ENCODE assay signal across 33 cellular contexts in the genomic region with DNA sequence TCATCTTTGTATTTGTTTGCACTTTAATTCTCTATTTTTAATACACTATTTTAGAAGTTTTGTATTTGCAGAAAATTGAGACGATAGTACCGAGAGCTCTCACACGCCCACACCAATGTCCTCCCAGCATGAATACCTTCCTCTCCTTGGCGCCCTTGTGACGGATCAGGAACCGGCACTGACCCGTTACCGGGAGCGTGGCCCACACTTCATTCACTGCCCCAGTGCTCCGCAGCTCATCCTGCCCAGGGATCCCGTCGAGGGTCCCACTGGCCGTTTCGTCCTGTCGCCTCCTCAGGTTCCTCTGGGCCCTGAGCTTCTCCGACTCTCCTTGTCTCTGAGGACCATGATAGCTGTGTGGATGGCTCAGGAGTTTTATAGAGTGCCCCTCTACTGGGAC. TPM values are rescaled to one million over a fixed set of nuclear protein-coding genes. Genes with fewer than 3 reads are reported as not detected.
DNase-seq lines count a peak whose midpoint lies in the region; ATAC-seq, FAIRE-seq and TF ChIP-seq lines count a peak whose summit lies in the region.
"Had no signal": no experiment of that assay in that cellular context is flagged by ENCODE, and none has a peak within 500 bp of the region (broad histone marks: within the 10 kb centered on the region; RNA-seq: fewer than 3 reads in every experiment).

No MANE protein-coding gene starts in this region.

- peak overlapping the region; percentile 1 for H3K27ac Mint-ChIP-seq in activated T-cell treated with anti-CD3 and anti-CD28 coated beads, Interleukin-2, amount 50 U/mL, for 24 hours
- peak overlapping the region in 6 of 7 donors; percentile 38 to 85 (median 70) for H3K27ac Mint-ChIP-seq in CD4-positive, alpha-beta memory T cell
- H3K27ac Mint-ChIP-seq in activated T-helper 17 cell treated with anti-CD3 and anti-CD28 coated beads, Interleukin-2, amount 50 U/mL, for 72 hours = peak overlapping the region; percentile 53
- H3K27ac Mint-ChIP-seq in natural killer cell = peak overlapping the region; percentile 91 to 96

- H3K27me3 Mint-ChIP-seq in activated T-cell treated with anti-CD3 and anti-CD28 coated beads, Interleukin-2, amount 50 U/mL, for 24 hours = no peaks in the 10 kb centered on the region
- H3K27me3 Mint-ChIP-seq in CD4-positive, alpha-beta memory T cell = no peaks in the 10 kb centered on the region
- no peaks in the 10 kb centered on the region for H3K27me3 Mint-ChIP-seq in activated T-helper 17 cell treated with anti-CD3 and anti-CD28 coated beads, Interleukin-2, amount 50 U/mL, for 72 hours
- no peaks in the 10 kb centered on the region for H3K27me3 Mint-ChIP-seq in natural killer cell (ENCODE audit: low read depth in 2 of 2)

- ATAC-seq in activated T-helper 17 cell treated with anti-CD3 and anti-CD28 coated beads, Interleukin-2, amount 50 U/mL, for 72 hours (replicated peaks) = no peak
- ATAC-seq in natural killer cell = no peak
- ATAC-seq in GM21528 (IDR thresholded peaks at IDR 0.05; ENCODE audit: low FRiP score, unreplicated experiment) = no peak
- ATAC-seq in HepG2 = no peak
- ATAC-seq: foreskin keratinocyte had no signal

- H2AFZ ChIP-seq in HepG2 (ENCODE audit: low read length) = no peak overlapping the region

- in situ Hi-C loops in HepG2 (cut with HindIII; ENCODE audit: extremely low pct_ligation_motif_present, low pct_unique_long_range_greater_than_20kb) = no loop called here

- DNase-seq in activated T-cell treated with anti-CD3 and anti-CD28 coated beads, Interleukin-2, amount 50 U/mL, for 24 hours = no peak
- DNase-seq in activated T-cell treated with anti-CD3 and anti-CD28 coated beads, Interleukin-2, amount 50 U/mL, for 48 hours = no peak
- DNase-seq in CD4-positive, alpha-beta memory T cell = no peak
- DNase-seq in natural killer cell (no peak), iPS-NIHi11 (ENCODE audit: low spot score) (no peak), HepG2 (ENCODE audit: low spot score) (no peak)
- DNase-seq: activated CD4-positive, alpha-beta T cell treated with anti-CD3 and anti-CD28 coated beads, Interleukin-2, amount 50 U/mL, for 1 hour; activated CD8-positive, alpha-beta memory T cell treated with anti-CD3 and anti-CD28 coated beads, Interleukin-2, amount 50 U/mL, for 4 hours; AML-193; amniotic stem cell; esophagus squamous epithelium; foreskin keratinocyte; head of caudate nucleus; Karpas-422; left ventricle myocardium inferior; NCI-H1417; NCI-H2029 treated with DMSO at 0.1 percent for 48 hours; NCI-H2227 treated with DMSO at 0.1 percent for 48 hours; NCI-H526; NK-92 treated with Interleukin-12 subunit alpha and Interleukin-12 subunit beta, amount 100 ng/mL, for 24 hours; SIG-M5; stimulated activated CD4-positive, alpha-beta T cell treated with anti-CD3 and anti-CD28 coated beads, Interleukin-2, amount 100 ng/mL, for 24 hours; stimulated activated CD8-positive, alpha-beta memory T cell treated with anti-CD3 and anti-CD28 coated beads, Interleukin-4, amount 100 ng/mL, for 48 hours; WERI-Rb-1 had no signal

- H3K9me3 Mint-ChIP-seq in activated T-cell treated with anti-CD3 and anti-CD28 coated beads, Interleukin-2, amount 50 U/mL, for 24 hours = no peaks in the 10 kb centered on the region
- no peaks in the 10 kb centered on the region for H3K9me3 Mint-ChIP-seq in CD4-positive, alpha-beta memory T cell
- no peaks in the 10 kb centered on the region for H3K9me3 Mint-ChIP-seq in activated T-helper 17 cell treated with anti-CD3 and anti-CD28 coated beads, Interleukin-2, amount 50 U/mL, for 72 hours
- H3K9me3 Mint-ChIP-seq in natural killer cell = no peaks in the 10 kb centered on the region

- no peak for TF ChIP-seq POLR2A in HepG2 (IDR thresholded peaks at IDR 0.05; ENCODE audit: insufficient read depth in 1 of 2, low read depth in 2 of 2, low read length in 2 of 2)

- intact Hi-C loops in CD4-positive, alpha-beta memory T cell (cut with micrococcal nuclease) = no loop called here
- intact Hi-C loops in natural killer cell (cut with micrococcal nuclease) = no loop called here
- intact Hi-C loops in HepG2 (cut with micrococcal nuclease; ENCODE audit: unreplicated experiment) = no loop called here

- POLR2A ChIA-PET in CD4-positive, alpha-beta memory T cell (lab: Charles Lee; ENCODE audit: partially characterized antibody) = no interaction called here
- POLR2A ChIA-PET in HepG2 (lab: Yijun Ruan, JAX) = no interaction called here

- WGBS in HepG2 (ENCODE audit: low lambda C conversion rate) = 97% methylated on average over 16 of the region's 16 CpGs

- peaks cover 30% of the 10 kb centered on the region for H3K4me1 Mint-ChIP-seq in activated T-cell treated with anti-CD3 and anti-CD28 coated beads, Interleukin-2, amount 50 U/mL, for 24 hours (ENCODE audit: low read depth)
- peaks cover 19 to 35% (median 26%) of the 10 kb centered on the region in 4 donors for H3K4me1 Mint-ChIP-seq in CD4-positive, alpha-beta memory T cell
- peaks cover 4% of the 10 kb centered on the region for H3K4me1 Mint-ChIP-seq in activated T-helper 17 cell treated with anti-CD3 and anti-CD28 coated beads, Interleukin-2, amount 50 U/mL, for 72 hours
- H3K4me1 Mint-ChIP-seq in natural killer cell = peaks cover 52% of the 10 kb centered on the region in 2 donors

- no peaks in the 10 kb centered on the region for H3K79me2 ChIP-seq in HepG2 (ENCODE audit: insufficient read depth, low read length)

- TF ChIP-seq CTCF in natural killer cell (IDR thresholded peaks at IDR 0.05) (no peak), HepG2 (CRISPR knock-in tag; IDR thresholded peaks at IDR 0.05) (no peak)

- H3K36me3 Mint-ChIP-seq in activated T-cell treated with anti-CD3 and anti-CD28 coated beads, Interleukin-2, amount 50 U/mL, for 24 hours (ENCODE audit: low read depth) = peaks cover 90% of the 10 kb centered on the region
- H3K36me3 Mint-ChIP-seq in CD4-positive, alpha-beta memory T cell = peaks cover 37 to 54% of the 10 kb centered on the region in 2 donors
- peaks cover 59% of the 10 kb centered on the region for H3K36me3 Mint-ChIP-seq in activated T-helper 17 cell treated with anti-CD3 and anti-CD28 coated beads, Interleukin-2, amount 50 U/mL, for 72 hours (ENCODE audit: low read depth)
- peaks cover 10% of the 10 kb centered on the region for H3K36me3 Mint-ChIP-seq in natural killer cell

- no peak overlapping the region for H3K4me3 ChIP-seq in CD4-positive, alpha-beta memory T cell (ENCODE audit: low read length in 2 of 2)
- H3K4me3 ChIP-seq in HepG2 (replicated peaks in 1 of 3; ENCODE audit: insufficient read depth in 1 of 3, low read depth in 2 of 3, low read length in 3 of 3) = no peak overlapping the region
- H3K4me3 ChIP-seq: esophagus squamous epithelium, left ventricle myocardium inferior, right atrium auricular region, tibial nerve had no signal

- no peak overlapping the region for H3K27ac ChIP-seq in CD4-positive, alpha-beta memory T cell (ENCODE audit: low read depth, low read length)
- H3K27ac ChIP-seq in HepG2 (ENCODE audit: extremely low read length, insufficient read depth, low read length) = no peak overlapping the region
- H3K27ac ChIP-seq: brain microvascular endothelial cell, esophagus squamous epithelium, foreskin keratinocyte, left ventricle myocardium inferior, right atrium auricular region, tibial nerve, WERI-Rb-1 had no signal

- peaks cover 26% of the 10 kb centered on the region for H3K4me1 ChIP-seq in CD4-positive, alpha-beta memory T cell (ENCODE audit: insufficient read depth, low read length)
- H3K4me1 ChIP-seq in HepG2 (ENCODE audit: insufficient read depth, low read length) = peaks cover 14% of the 10 kb centered on the region
- H3K4me1 ChIP-seq: esophagus squamous epithelium, foreskin keratinocyte, left ventricle myocardium inferior, right atrium auricular region, tibial nerve had no signal

- no peak overlapping the region for H3K4me2 ChIP-seq in HepG2 (ENCODE audit: low read depth, low read length)

- FAIRE-seq in HepG2 (lab: Jason Lieb, UNC) = no peak
- FAIRE-seq: endometrium, GM12892, H54, keratinocyte had no signal

- H3K27me3 ChIP-seq in CD4-positive, alpha-beta memory T cell (ENCODE audit: insufficient read depth, low read length) = no peaks in the 10 kb centered on the region
- no peaks in the 10 kb centered on the region for H3K27me3 ChIP-seq in HepG2 (ENCODE audit: control insufficient read depth in 1 of 2, insufficient read depth in 2 of 2, low read length in 2 of 2)
- H3K27me3 ChIP-seq: brain microvascular endothelial cell, esophagus squamous epithelium, foreskin keratinocyte, right atrium auricular region, tibial nerve had no signal

- H3K36me3 ChIP-seq in CD4-positive, alpha-beta memory T cell (ENCODE audit: insufficient read depth, low read length) = peaks cover 33% of the 10 kb centered on the region
- H3K36me3 ChIP-seq in HepG2 (replicated peaks in 1 of 2; ENCODE audit: control insufficient read depth in 1 of 2, insufficient read depth in 2 of 2, low read length in 2 of 2) = peaks cover 38 to 50% of the 10 kb centered on the region in 2 experiments
- H3K36me3 ChIP-seq: WERI-Rb-1 had no signal

- CTCF ChIA-PET in CD4-positive, alpha-beta memory T cell (lab: Charles Lee; ENCODE audit: partially characterized antibody) = no interaction called here
- CTCF ChIA-PET in HepG2 (lab: Yijun Ruan, JAX; ENCODE audit: low intra/inter-chr PET ratio, low total read pairs) = no interaction called here

- BruUV-seq in HepG2 (replicated peaks; lab: Mats Ljungman, UMichigan) = no TSS peak

- TF ChIP-seq EP300 in HepG2 (IDR thresholded peaks at IDR 0.05; ENCODE audit: low read depth in 2 of 2, low read length in 2 of 2) = no peak
- no peak for TF ChIP-seq EP300 in HepG2 (CRISPR knock-in tag; IDR thresholded peaks at IDR 0.05; ENCODE audit: borderline replicate concordance)

- no peak for TF ChIP-seq RAD21 in HepG2 (CRISPR knock-in tag; IDR thresholded peaks at IDR 0.05)

- H3K4me3 Mint-ChIP-seq in activated T-cell treated with anti-CD3 and anti-CD28 coated beads, Interleukin-2, amount 50 U/mL, for 24 hours = no peak overlapping the region
- peak overlapping the region in 1 of 8 donors; percentile 21 for H3K4me3 Mint-ChIP-seq in CD4-positive, alpha-beta memory T cell
- H3K4me3 Mint-ChIP-seq in activated T-helper 17 cell treated with anti-CD3 and anti-CD28 coated beads, Interleukin-2, amount 50 U/mL, for 72 hours = peak overlapping the region; percentile 54
- peak overlapping the region; percentile 62 for H3K4me3 Mint-ChIP-seq in natural killer cell

- no peak overlapping the region for H3K9ac ChIP-seq in HepG2 (ENCODE audit: insufficient read depth, low read depth, low read length)

- H3K9me3 ChIP-seq in CD4-positive, alpha-beta memory T cell (ENCODE audit: control insufficient read depth in 1 of 2, low read length in 2 of 2) = no peaks in the 10 kb centered on the region
- H3K9me3 ChIP-seq in HepG2 (ENCODE audit: low read length) = no peaks in the 10 kb centered on the region
- H3K9me3 ChIP-seq: esophagus squamous epithelium, left ventricle myocardium inferior, right atrium auricular region, tibial nerve had no signal

- peaks cover 3% of the 10 kb centered on the region; the same call in 1 of the 2 replicates for H4K20me1 ChIP-seq in HepG2 (ENCODE audit: insufficient read depth, low read length)

RNA-seq across cellular contexts. Expression of a gene that starts 50.6 kb away (rescaled TPM):
- 10 to 100 TPM; 82.4 to 90.0 TPM for total RNA-seq in CD4-positive, alpha-beta memory T cell
- polyA plus RNA-seq in CD4-positive, alpha-beta memory T cell = 10 to 100 TPM; 16.3 to 18.0 TPM
- total RNA-seq in activated T-helper 17 cell treated with anti-CD3 and anti-CD28 coated beads, Interleukin-2, amount 50 U/mL, for 72 hours = 100 to 1,000 TPM in 1 of 2 donors, 10 to 100 TPM in 1; 57.8 to 110 TPM
- total RNA-seq in natural killer cell (100 to 1,000 TPM; 210 to 311 (median 210) TPM), HepG2 (2016; rRNA removed; fragmentation: Illumina TruSeq; extraction: Trizol) (26.7 and 31.8 TPM in 2 replicates)
- total RNA-seq in HepG2 (2016; cell fraction: cytosol; rRNA removed; fragmentation: Illumina TruSeq; extraction: Trizol; ENCODE audit: low read depth) = 19.6 and 21.0 TPM in 2 replicates
- total RNA-seq in HepG2 (2016; cell fraction: insoluble cytoplasmic fraction; rRNA removed; fragmentation: Illumina TruSeq; extraction: Trizol) = 27.2 and 34.0 TPM in 2 replicates
- total RNA-seq in HepG2 (2016; cell fraction: membrane; rRNA removed; fragmentation: Illumina TruSeq; extraction: Trizol) = 12.7 and 13.0 TPM in 2 replicates
- 35.2 and 38.5 TPM in 2 replicates for total RNA-seq in HepG2 (2016; cell fraction: nucleus; rRNA removed; fragmentation: Illumina TruSeq; extraction: Trizol)
- polyA plus RNA-seq in HepG2 (2011; rRNA removed) = 18.7 and 22.7 TPM in 2 replicates
- polyA plus RNA-seq in HepG2 (2011; cell fraction: cytosol; rRNA removed) = 8.9 and 14.1 TPM in 2 replicates
- 122 TPM in 2 replicates for polyA plus RNA-seq in HepG2 (2011; cell fraction: nucleus; rRNA removed)
- 24.2 and 33.3 TPM in 2 replicates for polyA plus RNA-seq in HepG2 (2012)
- polyA plus RNA-seq in HepG2 (2016; cell fraction: cytosol; fragmentation: Illumina TruSeq; extraction: Trizol; ENCODE audit: low read depth) = 3.6 TPM in 2 replicates
- polyA plus RNA-seq in HepG2 (2016; cell fraction: insoluble cytoplasmic fraction; fragmentation: Illumina TruSeq; extraction: Trizol; ENCODE audit: low read depth) = 25.4 and 27.5 TPM in 2 replicates
- 6.5 and 8.9 TPM in 2 replicates for polyA plus RNA-seq in HepG2 (2016; cell fraction: membrane; fragmentation: Illumina TruSeq; extraction: Trizol; ENCODE audit: low read depth)
- polyA plus RNA-seq in HepG2 (2016; cell fraction: nucleus; fragmentation: Illumina TruSeq; extraction: Trizol; ENCODE audit: insufficient read depth, low read depth) = 82.6 and 96.2 TPM in 2 replicates
- polyA minus RNA-seq in HepG2 (2011; rRNA and poly(A)+ RNA removed; ENCODE audit: low replicate concordance) = 24.4 and 42.1 TPM in 2 replicates
- polyA minus RNA-seq in HepG2 (2011; cell fraction: cytosol; rRNA and poly(A)+ RNA removed) = 8.9 and 11.7 TPM in 2 replicates
- polyA minus RNA-seq in HepG2 (2011; cell fraction: nucleus; rRNA and poly(A)+ RNA removed) = 42.6 and 46.6 TPM in 2 replicates

Comparison
In these comparisons a context has a peak if more than half of its experiments do, and no peak if none do; other contexts are left out.
1. H3K27ac Mint-ChIP-seq: peak in every context shown above with its lines; median percentile 94 in natural killer cell; 70 in CD4-positive, alpha-beta memory T cell; 53 in activated T-helper 17 cell treated with anti-CD3 and anti-CD28 coated beads, Interleukin-2, amount 50 U/mL, for 72 hours; 1 in activated T-cell treated with anti-CD3 and anti-CD28 coated beads, Interleukin-2, amount 50 U/mL, for 24 hours.